In the genomic region with DNA sequence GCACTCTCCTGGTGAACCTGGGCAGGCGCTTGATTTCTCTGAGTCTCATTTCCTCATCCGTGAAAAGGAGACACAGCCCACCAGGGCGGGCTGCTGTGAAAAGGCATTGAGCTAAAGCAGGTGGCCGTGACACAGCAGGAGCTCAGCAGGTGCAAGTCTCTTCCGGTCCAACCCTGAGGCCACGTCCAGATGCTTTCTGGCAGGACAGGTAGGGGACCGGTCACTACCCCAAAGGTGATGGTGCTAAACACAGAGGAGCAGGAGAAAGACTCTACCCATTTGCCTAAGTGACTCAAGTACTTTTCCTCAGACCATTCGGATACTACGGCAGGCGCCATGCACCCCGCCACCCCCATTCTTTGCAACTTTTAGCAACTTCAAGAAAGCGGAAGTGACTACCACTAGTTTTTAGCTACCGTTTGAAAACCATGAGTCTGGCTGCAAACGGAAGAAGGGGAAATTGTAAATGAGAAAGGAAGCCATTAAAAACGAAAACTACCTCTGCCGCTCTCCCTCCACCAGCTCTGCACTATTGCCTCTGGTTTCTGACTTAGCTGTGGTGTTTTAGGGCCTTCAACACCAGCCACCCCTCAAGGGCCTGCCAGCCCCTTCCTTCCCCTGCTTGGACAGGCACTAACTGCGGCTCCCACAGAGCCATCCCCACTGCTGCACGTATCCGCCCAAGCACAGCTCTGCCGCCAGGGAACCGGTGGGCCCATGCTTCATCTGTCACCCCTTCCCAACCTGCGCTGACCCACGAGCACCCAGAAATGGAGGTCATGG, we compare ENCODE assay signal across 8 cellular contexts. TPM values are rescaled to one million over a fixed set of nuclear protein-coding genes. Genes with fewer than 3 reads are reported as not detected.
DNase-seq lines count a peak whose midpoint lies in the region; ATAC-seq and TF ChIP-seq lines count a peak whose summit lies in the region.

No MANE protein-coding gene starts in this region.

- H3K4me1 ChIP-seq in adrenal gland (replicated peaks in 1 of 2): peaks cover 41 to 80% of the 10 kb centered on the region in 2 donors
- peaks cover 17% of the 10 kb centered on the region for H3K4me1 ChIP-seq in parathyroid adenoma
- H3K4me1 ChIP-seq in foreskin keratinocyte: peaks cover 14% of the 10 kb centered on the region

- H3K27ac Mint-ChIP-seq in T-cell: peak overlapping the region; percentile 99

- DNase-seq in T-cell: peak; percentile 49 to 78 (median 65)
- DNase-seq in adrenal gland: peak in 1 of 7 donors; percentile 29
- DNase-seq in foreskin keratinocyte: no peak
- DNase-seq in cerebellum (ENCODE audit: low spot score): no peak

- no peak for TF ChIP-seq CTCF in adrenal gland (IDR thresholded peaks at IDR 0.05)
- TF ChIP-seq CTCF in parathyroid adenoma (IDR thresholded peaks at IDR 0.05): no peak
- no peak for TF ChIP-seq CTCF in foreskin keratinocyte (conservative IDR thresholded peaks at IDR 0.05)

- H3K27ac ChIP-seq in adrenal gland (peak overlapping the region in 4 of 5 donors; percentile 26 to 91 (median 58)), parathyroid adenoma (no peak overlapping the region), foreskin keratinocyte (no peak overlapping the region)

- H3K36me3 ChIP-seq in adrenal gland (replicated peaks in 1 of 2) (peaks cover 0 to 5% of the 10 kb centered on the region in 2 donors), parathyroid adenoma (ENCODE audit: control insufficient read depth, insufficient read depth, low read length) (no peaks in the 10 kb centered on the region)

- H2AFZ ChIP-seq in parathyroid adenoma: no peak overlapping the region

- H3K4me3 ChIP-seq in adrenal gland (peak overlapping the region in 1 of 4 donors; percentile 35), parathyroid adenoma (ENCODE audit: low read depth, low read length) (no peak overlapping the region)

- peaks cover 66% of the 10 kb centered on the region for H3K79me2 ChIP-seq in parathyroid adenoma

- POLR2A ChIA-PET in T-cell (lab: Charles Lee): interaction anchor here (0.6 to 2.5 kb wide), 5 partner anchors 26 to 350 kb away, joined by 3 to 11 read pairs (median 4); a partner anchor contains a TSS

- no peaks in the 10 kb centered on the region for H3K27me3 Mint-ChIP-seq in T-cell

- H3K27me3 ChIP-seq in adrenal gland (no peaks in the 10 kb centered on the region), parathyroid adenoma (ENCODE audit: control insufficient read depth, insufficient read depth, low read length) (no peaks in the 10 kb centered on the region), foreskin keratinocyte (no peaks in the 10 kb centered on the region)

- H3K9ac ChIP-seq in parathyroid adenoma: no peak overlapping the region

- peak overlapping the region; percentile 96 to 100 (median 97) for H3K4me3 Mint-ChIP-seq in T-cell

- ATAC-seq in GM18909 (IDR thresholded peaks at IDR 0.05; ENCODE audit: poor library complexity, unreplicated experiment) (peak; percentile 50), HG03196 (IDR thresholded peaks at IDR 0.05; ENCODE audit: unreplicated experiment) (peak; percentile 37), T-cell (replicated peaks in 1 of 4) (peak; percentile 44 to 61 (median 54)), foreskin keratinocyte (no peak), HG03520 (IDR thresholded peaks at IDR 0.05; ENCODE audit: unreplicated experiment) (no peak)

- intact Hi-C loops in adrenal gland (cut with DNase I): no loop called here

- CTCF ChIA-PET in T-cell (lab: Charles Lee): interaction anchor here in 1 of 2 donors (0.6 to 1.8 kb wide), 4 partner anchors 26 to 213 kb away, joined by 3 to 9 read pairs (median 4); a partner anchor contains a TSS

- peak overlapping the region; percentile 31 for H3K4me2 ChIP-seq in parathyroid adenoma (ENCODE audit: low read length)

- H3K36me3 Mint-ChIP-seq in T-cell: peaks cover 10% of the 10 kb centered on the region

- WGBS in adrenal gland, 4 donors: 58 to 80% (median 66%) methylated on average over 20 to 23 of the region's 23 CpGs

- H3K9me3 Mint-ChIP-seq in T-cell: no peaks in the 10 kb centered on the region

- H3K4me1 Mint-ChIP-seq in T-cell: peaks cover 70 to 80% (median 74%) of the 10 kb centered on the region in 3 donors

- TF ChIP-seq POLR2A in adrenal gland (IDR thresholded peaks at IDR 0.05): no peak

- H3K9me3 ChIP-seq in adrenal gland (replicated peaks in 1 of 3) (no peaks in the 10 kb centered on the region), parathyroid adenoma (ENCODE audit: control insufficient read depth, low read length) (no peaks in the 10 kb centered on the region)

RNA-seq across cellular contexts. Expression of a gene that starts 4.8 kb away (rescaled TPM):
- 100 to 1,000 TPM; 173 to 208 (median 194) TPM for total RNA-seq in T-cell
- 100 to 1,000 TPM in 2 of 8 donors, 10 to 100 TPM in 6; 55.1 to 116 (median 87.9) TPM for total RNA-seq in adrenal gland
- 100 to 1,000 TPM in 1 of 3 donors, 10 to 100 TPM in 2; 33.4 to 102 (median 56.1) TPM for polyA plus RNA-seq in adrenal gland
- 57.6 and 65.2 TPM in 2 replicates for total RNA-seq in foreskin keratinocyte
- 48.5 and 52.7 TPM in 2 replicates for polyA plus RNA-seq in foreskin keratinocyte
- total RNA-seq in cerebellum: 15.4 TPM

RNA-seq across cellular contexts. Expression of a gene that starts 25.5 kb away (rescaled TPM):
- total RNA-seq in T-cell: 10 to 100 TPM; 10.6 to 22.4 (median 18.2) TPM
- 1 to 10 TPM; 1.5 to 5.2 (median 4.3) TPM for total RNA-seq in adrenal gland
- 10 to 100 TPM in 2 of 3 donors, under 1 TPM in 1; 0.20 to 47.8 (median 23.1) TPM for polyA plus RNA-seq in adrenal gland
- 1.2 and 1.7 TPM in 2 replicates for total RNA-seq in foreskin keratinocyte
- 2.2 and 2.9 TPM in 2 replicates for polyA plus RNA-seq in foreskin keratinocyte
- 3.1 TPM for total RNA-seq in cerebellum

RNA-seq across cellular contexts. Expression of a gene that starts 25.9 kb away (rescaled TPM):
- total RNA-seq in T-cell (10 to 100 TPM; 16.8 to 27.6 (median 24.7) TPM), adrenal gland (10 to 100 TPM; 22.0 to 46.0 (median 33.2) TPM), foreskin keratinocyte (43.0 and 45.8 TPM in 2 replicates), cerebellum (12.5 TPM)
- polyA plus RNA-seq in adrenal gland (10 to 100 TPM; 18.8 to 49.8 (median 49.2) TPM), foreskin keratinocyte (74.1 and 75.2 TPM in 2 replicates)

RNA-seq across cellular contexts. Expression of a gene that starts 29.8 kb away (rescaled TPM):
- total RNA-seq in T-cell: 1 to 10 TPM; 2.9 to 5.8 (median 3.9) TPM
- total RNA-seq in adrenal gland: 10 to 100 TPM in 6 of 8 donors, 1 to 10 TPM in 2; 2.0 to 24.9 (median 13.0) TPM
- polyA plus RNA-seq in adrenal gland: 10 to 100 TPM in 2 of 3 donors, 1 to 10 TPM in 1; 7.2 to 64.3 (median 27.6) TPM
- 3.1 and 3.6 TPM in 2 replicates for total RNA-seq in foreskin keratinocyte
- 2.4 and 2.6 TPM in 2 replicates for polyA plus RNA-seq in foreskin keratinocyte
- total RNA-seq in cerebellum: 69.8 TPM

RNA-seq across cellular contexts. Expression of a gene that starts 44.7 kb away (rescaled TPM):
- total RNA-seq in T-cell: 1 to 10 TPM in 1 of 5 donors, under 1 TPM in 2, not detected in 2; 0.16 to 1.1 (median 0.51) TPM
- 10 to 100 TPM; 42.8 to 93.8 (median 52.9) TPM for total RNA-seq in adrenal gland
- 10 to 100 TPM; 30.1 to 54.9 (median 34.9) TPM for polyA plus RNA-seq in adrenal gland
- total RNA-seq in foreskin keratinocyte: 0.11 and 0.17 TPM in 2 replicates
- polyA plus RNA-seq in foreskin keratinocyte: 0.04 and 0.06 TPM in 2 replicates
- total RNA-seq in cerebellum: 0.73 TPM

Comparison
In these comparisons a context has a peak if more than half of its experiments do, and no peak if none do; other contexts are left out.
1. ATAC-seq: peak in GM18909 (single experiment), HG03196 (single experiment) and T-cell (4 of 4); none in foreskin keratinocyte (single experiment) and HG03520 (single experiment).
2. DNase-seq: peak in T-cell (34 of 34); none in foreskin keratinocyte (0 of 2) and cerebellum (single experiment).
3. H3K27ac ChIP-seq: peak in adrenal gland (4 of 5); none in parathyroid adenoma (single experiment) and foreskin keratinocyte (single experiment).